In genomic region chr2:10124538-10125045, GRCh38 we compare ENCODE assay signal across 7 cellular contexts. TPM values are rescaled to one million over a fixed set of nuclear protein-coding genes. Genes with fewer than 3 reads are reported as not detected.
A peak's percentile ranks its signal among the peaks of the same experiment; 100 is the strongest.
DNase-seq lines count a peak whose midpoint lies in the region; ATAC-seq, FAIRE-seq and TF ChIP-seq lines count a peak whose summit lies in the region.

No MANE protein-coding gene starts in this region.

- DNase-seq in Daoy (ENCODE audit: low read depth): peak; percentile 67
- DNase-seq in adrenal gland: peak in 5 of 7 donors; percentile 46 to 63 (median 51)
- peak in 1 of 2 donors; percentile 8 for DNase-seq in suprapubic skin (ENCODE audit: low spot score in 2 of 2)

- TF ChIP-seq EP300 in suprapubic skin (IDR thresholded peaks at IDR 0.05): no peak

- H3K27me3 ChIP-seq in KMS-11 (ENCODE audit: insufficient read depth, low read depth) (no peaks in the 10 kb centered on the region), OCI-LY3 (ENCODE audit: low read depth, low read length) (no peaks in the 10 kb centered on the region), adrenal gland (peaks cover 11% of the 10 kb centered on the region), suprapubic skin (peaks cover 12% of the 10 kb centered on the region)

- peak overlapping the region; percentile 93 for H3K4me2 ChIP-seq in KMS-11
- peak overlapping the region; percentile 88 for H3K4me2 ChIP-seq in OCI-LY3 (ENCODE audit: low read length)

- H2AFZ ChIP-seq in KMS-11 (ENCODE audit: low read depth): no peak overlapping the region
- H2AFZ ChIP-seq in OCI-LY3 (ENCODE audit: low read depth, low read length): no peak overlapping the region

- H3K9ac ChIP-seq in KMS-11 (peak overlapping the region; percentile 97), OCI-LY3 (ENCODE audit: low read length) (peak overlapping the region; percentile 94)

- H3K9me3 ChIP-seq in OCI-LY3 (ENCODE audit: insufficient read depth, low read length) (no peaks in the 10 kb centered on the region), adrenal gland (replicated peaks in 1 of 3) (no peaks in the 10 kb centered on the region), suprapubic skin (no peaks in the 10 kb centered on the region)

- TF ChIP-seq POLR2A in adrenal gland (IDR thresholded peaks at IDR 0.05): no peak
- TF ChIP-seq POLR2A in suprapubic skin (IDR thresholded peaks at IDR 0.05): no peak

- H3K36me3 ChIP-seq in KMS-11 (ENCODE audit: insufficient read depth) (peaks cover 25% of the 10 kb centered on the region; the same call in 1 of the 2 replicates), OCI-LY3 (replicated peaks; ENCODE audit: low read depth, low read length) (peaks cover 68% of the 10 kb centered on the region), adrenal gland (replicated peaks in 1 of 2) (no peaks in the 10 kb centered on the region), suprapubic skin (no peaks in the 10 kb centered on the region)

- H3K4me3 ChIP-seq in KMS-11 (IDR thresholded peaks at IDR 0.05; ENCODE audit: insufficient read depth, low read depth, low read length) (no peak overlapping the region), OCI-LY3 (ENCODE audit: low read length) (peak overlapping the region; percentile 90), adrenal gland (no peak overlapping the region), suprapubic skin (no peak overlapping the region)

- H3K4me1 ChIP-seq in KMS-11 (ENCODE audit: low read depth, poor library complexity, severe bottlenecking) (peaks cover 42% of the 10 kb centered on the region), OCI-LY3 (ENCODE audit: low read length) (peaks cover 32% of the 10 kb centered on the region), adrenal gland (replicated peaks in 1 of 2) (peaks cover 6 to 25% of the 10 kb centered on the region in 2 donors), suprapubic skin (peaks cover 35% of the 10 kb centered on the region)

- FAIRE-seq in islet of Langerhans (lab: Jason Lieb, UNC): peak; percentile 90

- intact Hi-C loops in adrenal gland (cut with DNase I): loop anchor here (2.0 to 10.0 kb wide), 4 partner anchors 288 to 540 kb away; no protein-coding TSS in a partner anchor

- H3K27ac ChIP-seq in KMS-11 (peak overlapping the region; percentile 95), OCI-LY3 (ENCODE audit: low read length) (peak overlapping the region; percentile 17; the same call in 1 of the 2 replicates), adrenal gland (no peak overlapping the region), suprapubic skin (no peak overlapping the region)

- ATAC-seq in HG03378 (IDR thresholded peaks at IDR 0.05; ENCODE audit: unreplicated experiment): no peak

- H4K20me1 ChIP-seq in KMS-11 (ENCODE audit: insufficient read depth): peaks cover 7% of the 10 kb centered on the region
- H4K20me1 ChIP-seq in OCI-LY3 (ENCODE audit: insufficient read depth, low read length): peaks cover 51% of the 10 kb centered on the region

- 8 to 14% (median 9%) methylated on average over 5 of the region's 5 CpGs for WGBS in adrenal gland, 4 donors
- WGBS in suprapubic skin: 18% methylated on average over 5 of the region's 5 CpGs

- H3K79me2 ChIP-seq in KMS-11 (ENCODE audit: insufficient read depth, low read depth) (peaks cover 88% of the 10 kb centered on the region), OCI-LY3 (ENCODE audit: low read length) (peaks cover 93% of the 10 kb centered on the region)

- TF ChIP-seq CTCF in KMS-11 (conservative IDR thresholded peaks at IDR 0.05; ENCODE audit: low read depth, low read length): peak; percentile 74
- TF ChIP-seq CTCF in OCI-LY3 (IDR thresholded peaks at IDR 0.05; ENCODE audit: low read depth, low read length): peak; percentile 60
- peak; percentile 47 to 83 (median 70) for TF ChIP-seq CTCF in adrenal gland (IDR thresholded peaks at IDR 0.05)
- peak; percentile 46 to 58 for TF ChIP-seq CTCF in suprapubic skin (IDR thresholded peaks at IDR 0.05)

RNA-seq across cellular contexts. Expression of gene RRM2, which starts 2.1 kb away (rescaled TPM):
- 155 and 162 TPM in 2 replicates for total RNA-seq in Daoy (2014; rRNA removed; shearing (Covaris generic))
- total RNA-seq in adrenal gland (1 to 10 TPM; 2.0 to 6.5 (median 3.8) TPM), suprapubic skin (1 to 10 TPM; 1.1 to 6.0 (median 2.4) TPM)
- polyA plus RNA-seq in adrenal gland: 1 to 10 TPM in 2 of 3 donors, under 1 TPM in 1; 0.67 to 7.5 (median 2.9) TPM

RNA-seq across cellular contexts. Expression of gene CYS1, which starts 44.4 kb away (rescaled TPM):
- total RNA-seq in Daoy (2014; rRNA removed; shearing (Covaris generic)): 2.1 and 5.1 TPM in 2 replicates
- total RNA-seq in adrenal gland (1 to 10 TPM in 6 of 8 donors, under 1 TPM in 2; 0.18 to 3.6 (median 1.6) TPM), suprapubic skin (1 to 10 TPM in 1 of 4 donors, under 1 TPM in 1, not detected in 2; 0.32 to 1.8 TPM)
- polyA plus RNA-seq in adrenal gland: 1 to 10 TPM in 1 of 3 donors, under 1 TPM in 2; 0.05 to 1.1 (median 0.48) TPM

Comparison
In these comparisons a context has a peak if more than half of its experiments do, and no peak if none do; other contexts are left out.
1. H3K27ac ChIP-seq: peak in KMS-11 (single experiment) and OCI-LY3 (single experiment); none in adrenal gland (0 of 5) and suprapubic skin (single experiment).
2. RNA of gene RRM2, which starts 2.1 kb away (total RNA-seq): 155 to 162 TPM in Daoy; 2.0 to 6.5 TPM in adrenal gland and 1.1 to 6.0 TPM in suprapubic skin; every median in the first group is over 10 times any median in the second.
3. Peak in every context shown above with its lines, with median percentiles within 50 percentile points of each other: CTCF ChIP-seq.